17 cellular contexts compared by ENCODE assay signal in genomic region chr12:3317481-3317815, GRCh38.
A peak's percentile ranks its signal among the peaks of the same experiment; 100 is the strongest.
DNase-seq lines count a peak whose midpoint lies in the region; ATAC-seq and TF ChIP-seq lines count a peak whose summit lies in the region.
"Had no signal": no experiment of that assay in that cellular context is flagged by ENCODE, and none has a peak within 500 bp of the region (broad histone marks: within the 10 kb centered on the region; RNA-seq: fewer than 3 reads in every experiment).

No MANE protein-coding gene starts in this region.

- DNase-seq in Right ventricle myocardium inferior (ENCODE audit: missing footprints) (peak; percentile 1), Right ventricle myocardium superior (no peak), PC-3 (peak; percentile 52), kidney tubule cell (ENCODE audit: low spot score) (peak; percentile 9), NCI-H524 treated with DMSO at 0.1 percent for 48 hours (lab: John Stamatoyannopoulos, UW) (no peak)
- DNase-seq: Calu3; CD4-positive, alpha-beta memory T cell; COR-L47; DMS79; EL; GDM1; GOT3; HFFc6 had no signal

- peaks cover 52% of the 10 kb centered on the region for H3K4me1 ChIP-seq in PC-3 (ENCODE audit: insufficient read depth, low read length)
- H3K4me1 ChIP-seq: HAP-1 had no signal

- POLR2A ChIA-PET in PC-3 (lab: Charles Lee; ENCODE audit: unreplicated experiment) = no interaction called here

- H3K27ac ChIP-seq in PC-3 (ENCODE audit: low read length) = no peak overlapping the region
- H3K27ac ChIP-seq: 22Rv1 had no signal

- H3K9ac ChIP-seq in PC-3 (ENCODE audit: low read length) = no peak overlapping the region

- BruUV-seq in PC-3 (replicated peaks; lab: Mats Ljungman, UMichigan) = no TSS peak

- no peaks in the 10 kb centered on the region for H3K79me2 ChIP-seq in PC-3 (ENCODE audit: low read length)

- intact Hi-C loops in Right ventricle myocardium inferior (cut with DNase I) (no loop called here), Right ventricle myocardium superior (cut with DNase I) (no loop called here), PC-3 (cut with micrococcal nuclease) (loop anchor here (5.0 kb wide), 1 partner anchor 50 kb away; no protein-coding TSS in a partner anchor)

- no peaks in the 10 kb centered on the region for H3K36me3 ChIP-seq in PC-3 (ENCODE audit: low read depth, low read length)
- H3K36me3 ChIP-seq: HAP-1 had no signal

- no peaks in the 10 kb centered on the region for H4K20me1 ChIP-seq in PC-3 (ENCODE audit: low read length)

- ATAC-seq in Right ventricle myocardium inferior (no peak), Right ventricle myocardium superior (ENCODE audit: poor library complexity) (no peak), PC-3 (peak; percentile 7; the same call in 1 of the 2 replicates), HG02571 (IDR thresholded peaks at IDR 0.05; ENCODE audit: unreplicated experiment) (no peak)
- ATAC-seq: GM12878 had no signal

- CTCF ChIA-PET in PC-3 (lab: Charles Lee) = no interaction called here

- H3K9me2 ChIP-seq in PC-3 (replicated peaks; ENCODE audit: low read length) = no peaks in the 10 kb centered on the region

- no peak overlapping the region for H3K4me3 ChIP-seq in PC-3 (ENCODE audit: low read length)
- H3K4me3 ChIP-seq: GM12878, HAP-1 had no signal

- no peak overlapping the region for H3K4me2 ChIP-seq in PC-3 (ENCODE audit: low read length)

- H3F3A ChIP-seq in PC-3 (ENCODE audit: low read length, unreplicated experiment) = no peaks in the 10 kb centered on the region

- no peak overlapping the region for H2AFZ ChIP-seq in PC-3 (ENCODE audit: low read length)

- H3K27me3 ChIP-seq in PC-3 (ENCODE audit: low read length) = no peaks in the 10 kb centered on the region

- no peak for TF ChIP-seq CTCF in PC-3 (conservative IDR thresholded peaks at IDR 0.05; ENCODE audit: low read depth, low read length)

- H3K9me3 ChIP-seq in PC-3 (ENCODE audit: low read length) = no peaks in the 10 kb centered on the region
- H3K9me3 ChIP-seq: HAP-1 had no signal

Comparison
In these comparisons a context has a peak if more than half of its experiments do, and no peak if none do; other contexts are left out.
1. DNase-seq: peak in Right ventricle myocardium inferior (single experiment), PC-3 (single experiment) and kidney tubule cell (single experiment); none in Right ventricle myocardium superior (single experiment) and NCI-H524 treated with DMSO at 0.1 percent for 48 hours (single experiment).